In genomic region chr1:156494309-156494895, GRCh38 we compare ENCODE assay signal across 13 cellular contexts. TPM values are rescaled to one million over a fixed set of nuclear protein-coding genes. Genes with fewer than 3 reads are reported as not detected.
DNase-seq lines count a peak whose midpoint lies in the region; ATAC-seq and TF ChIP-seq lines count a peak whose summit lies in the region.
"Had no signal": no experiment of that assay in that cellular context is flagged by ENCODE, and none has a peak within 500 bp of the region (broad histone marks: within the 10 kb centered on the region; RNA-seq: fewer than 3 reads in every experiment).

No MANE protein-coding gene starts in this region.

- H3K4me1 Mint-ChIP-seq in stimulated activated naive B cell treated with anti-CD40 and anti-IgM and Interleukin-4, amounts not matched to agents 10 μg/mL and 1 μg/mL and 100 μg/mL, for 72 hours: peaks cover 87 to 99% of the 10 kb centered on the region in 2 donors

- H2AK9ac ChIP-seq in IMR-90 (replicated peaks; ENCODE audit: low read depth, low read length, poor library complexity): no peak overlapping the region

- H3K27ac ChIP-seq in IMR-90 (ENCODE audit: insufficient read depth, low read length): no peak overlapping the region
- peak overlapping the region; percentile 89 for H3K27ac ChIP-seq in WERI-Rb-1

- peaks cover 40 to 61% of the 10 kb centered on the region in 2 donors for H3K36me3 Mint-ChIP-seq in stimulated activated naive B cell treated with anti-CD40 and anti-IgM and Interleukin-4, amounts not matched to agents 10 μg/mL and 1 μg/mL and 100 μg/mL, for 72 hours

- no peak for TF ChIP-seq POLR2A in IMR-90 (IDR thresholded peaks at IDR 0.05; ENCODE audit: low read depth, low read length)

- peaks cover 68% of the 10 kb centered on the region for H3K9me1 ChIP-seq in IMR-90 (ENCODE audit: insufficient read depth, low read length)

- ATAC-seq in IMR-90 (ENCODE audit: low read depth) (no peak), GM18909 (IDR thresholded peaks at IDR 0.05; ENCODE audit: poor library complexity, unreplicated experiment) (no peak), HG02981 (IDR thresholded peaks at IDR 0.05; ENCODE audit: unreplicated experiment) (no peak)
- no peak for ATAC-seq in stimulated activated naive B cell treated with anti-CD40 and anti-IgM and Interleukin-4, amounts not matched to agents 10 μg/mL and 1 μg/mL and 100 μg/mL, for 72 hours (replicated peaks)
- ATAC-seq: activated CD4-positive, CD25-positive, alpha-beta regulatory T cell treated with anti-CD3 and anti-CD28 coated beads, Interleukin-2, amount 50 U/mL, for 24 hours had no signal

- H4K20me1 ChIP-seq in IMR-90 (ENCODE audit: insufficient read depth, low read length): peaks cover 100% of the 10 kb centered on the region

- peak overlapping the region in 1 of 2 donors; percentile 67 for H3K4me3 Mint-ChIP-seq in stimulated activated naive B cell treated with anti-CD40 and anti-IgM and Interleukin-4, amounts not matched to agents 10 μg/mL and 1 μg/mL and 100 μg/mL, for 72 hours

- no peak overlapping the region for H3K18ac ChIP-seq in IMR-90 (ENCODE audit: low read depth, low read length)

- TF ChIP-seq RAD21 in IMR-90 (IDR thresholded peaks at IDR 0.05; ENCODE audit: low read length): no peak

- no peak overlapping the region for H2AFZ ChIP-seq in IMR-90 (replicated peaks; ENCODE audit: low read length, poor library complexity)

- BruUV-seq in IMR-90 (replicated peaks; lab: Mats Ljungman, UMichigan): no TSS peak

- POLR2A ChIA-PET in IMR-90 (lab: Charles Lee; ENCODE audit: unreplicated experiment): no interaction called here

- H3K14ac ChIP-seq in IMR-90 (replicated peaks; ENCODE audit: low read depth, low read length): no peak overlapping the region

- in situ Hi-C loops in IMR-90 (cut with MboI; ENCODE audit: low sequenced_read_pairs): no loop called here

- TF ChIP-seq CTCF in IMR-90 (conservative IDR thresholded peaks at IDR 0.05; ENCODE audit: low read depth, low read length) (no peak), WERI-Rb-1 (IDR thresholded peaks at IDR 0.05; ENCODE audit: low read depth, low read length) (no peak)

- H4K91ac ChIP-seq in IMR-90 (ENCODE audit: insufficient read depth, low read depth, low read length): no peak overlapping the region

- peaks cover 5% of the 10 kb centered on the region; the same call in 1 of the 2 replicates for H3K36me3 ChIP-seq in IMR-90 (ENCODE audit: control insufficient read depth, insufficient read depth, low read length)
- H3K36me3 ChIP-seq in WERI-Rb-1: peaks cover 48% of the 10 kb centered on the region
- no peaks in the 10 kb centered on the region for H3K36me3 ChIP-seq in iPS-15b (ENCODE audit: control insufficient read depth, insufficient read depth, low read length)

- H3K9ac ChIP-seq in IMR-90 (ENCODE audit: low read depth, low read length): no peak overlapping the region
- peak overlapping the region; percentile 65 for H3K9ac ChIP-seq in iPS-15b (ENCODE audit: low read depth, low read length)

- CTCF ChIA-PET in IMR-90 (lab: Yijun Ruan, JAX): interaction anchor here (1.9 kb wide), 1 partner anchor 10 kb away, joined by 6 read pairs; no protein-coding TSS in a partner anchor

- H3K27me3 ChIP-seq in IMR-90 (ENCODE audit: control insufficient read depth, insufficient read depth, low read length) (no peaks in the 10 kb centered on the region), WERI-Rb-1 (ENCODE audit: insufficient read depth, low read depth, severe bottlenecking) (no peaks in the 10 kb centered on the region), iPS-15b (ENCODE audit: control insufficient read depth, insufficient read depth, low read length) (no peaks in the 10 kb centered on the region)

- no peak overlapping the region for H4K5ac ChIP-seq in IMR-90 (ENCODE audit: low read depth, low read length)

- H3K56ac ChIP-seq in IMR-90 (ENCODE audit: extremely low read depth, insufficient read depth, low read length): no peak overlapping the region

- no peak overlapping the region for H2BK120ac ChIP-seq in IMR-90 (ENCODE audit: low read depth, low read length)

- no peak overlapping the region for H2BK5ac ChIP-seq in IMR-90 (ENCODE audit: low read depth, low read length, poor library complexity, severe bottlenecking)

- H3K9me3 Mint-ChIP-seq in stimulated activated naive B cell treated with anti-CD40 and anti-IgM and Interleukin-4, amounts not matched to agents 10 μg/mL and 1 μg/mL and 100 μg/mL, for 72 hours: no peaks in the 10 kb centered on the region

- WGBS in IMR-90 (ENCODE audit: extremely low coverage in 2 of 2, insufficient read length in 1 of 2), 2 experiments: 100% methylated on average over 1 of the region's 7 CpGs; no CpG with 5 or more reads in 1 of the 2 experiments

- peaks cover 66% of the 10 kb centered on the region for H3K4me1 ChIP-seq in IMR-90 (ENCODE audit: control insufficient read depth, insufficient read depth, low read length)
- peaks cover 50% of the 10 kb centered on the region for H3K4me1 ChIP-seq in iPS-15b (ENCODE audit: control insufficient read depth, insufficient read depth, low read length)

- H3K27ac Mint-ChIP-seq in stimulated activated naive B cell treated with anti-CD40 and anti-IgM and Interleukin-4, amounts not matched to agents 10 μg/mL and 1 μg/mL and 100 μg/mL, for 72 hours: peak overlapping the region; percentile 90

- no peak overlapping the region for H4K8ac ChIP-seq in IMR-90 (ENCODE audit: low read depth in 2 of 2, low read length in 2 of 2)

- dilution Hi-C loops in IMR-90 (cut with HindIII; ENCODE audit: low sequenced_read_pairs, unreplicated experiment): no loop called here

- H3K23ac ChIP-seq in IMR-90 (ENCODE audit: low read depth, low read length): no peak overlapping the region

- H3K4me3 ChIP-seq in IMR-90 (ENCODE audit: insufficient read depth, low read depth, low read length) (no peak overlapping the region), WERI-Rb-1 (ENCODE audit: low read depth, low read length) (no peak overlapping the region), iPS-15b (ENCODE audit: low read depth, low read length) (no peak overlapping the region)

- DNase-seq in IMR-90 (no peak), WERI-Rb-1 (no peak)
- no peak for DNase-seq in stimulated activated naive B cell treated with anti-CD40 and anti-IgM and Interleukin-4, amounts not matched to agents 10 μg/mL and 1 μg/mL and 100 μg/mL, for 72 hours
- DNase-seq in stimulated activated CD4-positive, alpha-beta T cell treated with anti-CD3 and anti-CD28 coated beads, Interleukin-2, amount 100 ng/mL, for 24 hours: no peak
- DNase-seq in activated CD4-positive, alpha-beta T cell treated with anti-CD3 and anti-CD28 coated beads for 1 hour: no peak
- DNase-seq: activated effector memory CD4-positive, alpha-beta T cell treated with anti-CD3 and anti-CD28 coated beads, Interleukin-2, amount 50 U/mL, for 16 hours; foreskin fibroblast; retina; SHP77 treated with DMSO at 0.1 percent for 48 hours had no signal

- H2AK5ac ChIP-seq in IMR-90 (ENCODE audit: low read depth, low read length): 0 out of 2 replicates have a peak overlapping the region, but pooled peaks have one; percentile 1

- H3K4ac ChIP-seq in IMR-90 (ENCODE audit: low read depth, low read length): no peak overlapping the region

- no peak overlapping the region for H2BK20ac ChIP-seq in IMR-90 (ENCODE audit: low read depth, low read length)

- peaks cover 9 to 95% of the 10 kb centered on the region in 2 experiments; a peak in 3 of 4 replicates for H3K79me1 ChIP-seq in IMR-90 (ENCODE audit: low read depth in 1 of 2, low read length in 2 of 2)

- no peak overlapping the region for H3K4me2 ChIP-seq in IMR-90 (ENCODE audit: low read depth, low read length)

- H3K27me3 Mint-ChIP-seq in stimulated activated naive B cell treated with anti-CD40 and anti-IgM and Interleukin-4, amounts not matched to agents 10 μg/mL and 1 μg/mL and 100 μg/mL, for 72 hours: no peaks in the 10 kb centered on the region

- no peak overlapping the region for H2BK15ac ChIP-seq in IMR-90 (ENCODE audit: low read depth, low read length)

- intact Hi-C loops in IMR-90 (cut with micrococcal nuclease): no loop called here

- H3K9me3 ChIP-seq in IMR-90 (ENCODE audit: control insufficient read depth, insufficient read depth, low read length) (no peaks in the 10 kb centered on the region), WERI-Rb-1 (ENCODE audit: severe bottlenecking) (no peaks in the 10 kb centered on the region), iPS-15b (ENCODE audit: control insufficient read depth, insufficient read depth, low read length) (no peaks in the 10 kb centered on the region)

TF ChIP-seq in IMR-90, 13 proteins besides CTCF, POLR2A, EP300 and RAD21:
- TF ChIP-seq SMC3 (IDR thresholded peaks at IDR 0.05; ENCODE audit: low read depth, low read length): no peak
- TF ChIP-seq FOS (IDR thresholded peaks at IDR 0.05; ENCODE audit: low read depth, low read length): no peak
- no peak for TF ChIP-seq BHLHE40 (IDR thresholded peaks at IDR 0.05; ENCODE audit: low read depth, low read length)
- no peak for TF ChIP-seq MAZ (IDR thresholded peaks at IDR 0.05; ENCODE audit: borderline replicate concordance, low read depth, low read length)
- no peak for TF ChIP-seq RCOR1 (IDR thresholded peaks at IDR 0.05; ENCODE audit: insufficient replicate concordance, low read length)
- no peak for TF ChIP-seq MAFK (IDR thresholded peaks at IDR 0.05; ENCODE audit: low read depth, low read length)
- no peak for TF ChIP-seq CHD1 (IDR thresholded peaks at IDR 0.05; ENCODE audit: low read depth, low read length)
- TF ChIP-seq MXI1 (IDR thresholded peaks at IDR 0.05; ENCODE audit: borderline replicate concordance, low read depth, low read length): no peak
- TF ChIP-seq NFE2L2 (IDR thresholded peaks at IDR 0.05; ENCODE audit: low read depth, low read length): no peak
- TF ChIP-seq CEBPB (IDR thresholded peaks at IDR 0.05; ENCODE audit: low read depth, low read length): no peak
TF ChIP-seq in IMR-90: peak in this region for 0.

RNA-seq across cellular contexts. Expression of gene MEF2D, which starts 6.2 kb away (rescaled TPM):
- 2.9 and 3.6 TPM in 2 replicates for total RNA-seq in IMR-90 (2012; rRNA removed)
- polyA plus RNA-seq in IMR-90 (2012; rRNA removed): 20.0 and 25.0 TPM in 2 replicates
- 10.9 and 27.6 TPM in 2 replicates for polyA plus RNA-seq in IMR-90 (2012; cell fraction: cytosol; rRNA removed)
- 80.1 and 88.5 TPM in 2 replicates for polyA plus RNA-seq in IMR-90 (2012; cell fraction: nucleus; rRNA removed; ENCODE audit: low replicate concordance)
